Comparison of ENCODE assay signal across 14 cellular contexts in the genomic region with DNA sequence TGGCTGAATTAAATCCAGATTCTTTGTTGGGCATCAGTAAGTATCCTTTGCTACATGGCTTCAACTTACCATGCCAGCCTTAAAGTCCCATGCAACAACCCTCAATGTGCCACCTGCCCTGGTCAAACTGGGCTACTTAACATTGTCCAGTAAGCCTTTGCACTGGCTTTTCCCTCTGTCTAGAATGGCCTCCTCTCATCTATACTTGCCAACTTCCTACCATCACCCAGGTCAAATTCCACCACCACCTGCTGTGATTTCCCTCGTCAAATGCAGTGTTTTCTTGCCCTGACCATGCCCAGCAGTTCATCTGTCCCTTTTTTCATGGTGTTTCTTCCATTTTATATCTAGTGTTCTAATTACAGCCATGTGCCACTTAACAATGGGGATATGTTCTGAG. TPM values are rescaled to one million over a fixed set of nuclear protein-coding genes. Genes with fewer than 3 reads are reported as not detected.
DNase-seq lines count a peak whose midpoint lies in the region; ATAC-seq and TF ChIP-seq lines count a peak whose summit lies in the region.
"Had no signal": no experiment of that assay in that cellular context is flagged by ENCODE, and none has a peak within 500 bp of the region (broad histone marks: within the 10 kb centered on the region; RNA-seq: fewer than 3 reads in every experiment).

No MANE protein-coding gene starts in this region.

- peaks cover 7% of the 10 kb centered on the region for H3K9me3 Mint-ChIP-seq in neural crest cell

- H3K36me3 Mint-ChIP-seq in neural crest cell (ENCODE audit: low read depth) = peaks cover 23% of the 10 kb centered on the region

- intact Hi-C loops in left colon (cut with DNase I, micrococcal nuclease) (no loop called here), Right ventricle myocardium superior (cut with DNase I) (no loop called here)

- TF ChIP-seq CTCF in neural crest cell (conservative IDR thresholded peaks at IDR 0.05) = no peak

- no peaks in the 10 kb centered on the region for H3K27me3 Mint-ChIP-seq in neural crest cell (ENCODE audit: low read depth)

- peak overlapping the region; percentile 76 for H3K4me3 Mint-ChIP-seq in neural crest cell

- no peak overlapping the region for H3K27ac Mint-ChIP-seq in neural crest cell (ENCODE audit: unreplicated experiment)

- DNase-seq in DMS 273 (lab: John Stamatoyannopoulos, UW; ENCODE audit: unreplicated experiment) (peak; percentile 25), DMS 273 treated with DMSO at 0.1 percent for 48 hours (lab: John Stamatoyannopoulos, UW) (no peak), NCI-H146 (lab: John Stamatoyannopoulos, UW) (peak; percentile 14), left colon (no peak), neural crest cell (ENCODE audit: low read depth, low spot score) (no peak), Right ventricle myocardium superior (no peak)
- DNase-seq in stimulated activated CD8-positive, alpha-beta memory T cell treated with anti-CD3 and anti-CD28 coated beads, Interleukin-4, amount 100 ng/mL, for 48 hours = no peak
- DNase-seq: KBM-7, NCI-H1105, NCI-H1930, NCI-H524 treated with DMSO at 0.1 percent for 48 hours, PC-3 had no signal

- peaks cover 50% of the 10 kb centered on the region for H3K4me1 Mint-ChIP-seq in neural crest cell

- ATAC-seq in left colon (peak; percentile 56), HG02938 (IDR thresholded peaks at IDR 0.05; ENCODE audit: unreplicated experiment) (no peak), Right ventricle myocardium superior (ENCODE audit: poor library complexity) (no peak)
- ATAC-seq: PC-3 had no signal

RNA-seq across cellular contexts. Expression of gene KLHL23, which starts 5.7 kb away (rescaled TPM):
- total RNA-seq in left colon = 10 to 100 TPM in 1 of 2 donors, 1 to 10 TPM in 1; 9.7 to 12.9 TPM
- 67.0 and 67.2 TPM in 2 replicates for total RNA-seq in neural crest cell
- total RNA-seq in Right ventricle myocardium superior = 23.0 TPM

RNA-seq across cellular contexts. Expression of gene PHOSPHO2, which starts 45.1 kb away (rescaled TPM):
- total RNA-seq in left colon = 1 to 10 TPM; 7.4 to 8.3 TPM
- 8.3 and 8.6 TPM in 2 replicates for total RNA-seq in neural crest cell
- 3.3 TPM for total RNA-seq in Right ventricle myocardium superior

RNA-seq across cellular contexts. Expression of gene CFAP210, which starts 45.1 kb away (rescaled TPM):
- total RNA-seq in left colon = not detected
- total RNA-seq in neural crest cell = 1.0 and 2.3 TPM in 2 replicates
- not detected for total RNA-seq in Right ventricle myocardium superior
- total RNA-seq: MCF 10A, PC-3 had no signal

RNA-seq across cellular contexts. Expression of gene SSB, which starts 59.3 kb away (rescaled TPM):
- 10 to 100 TPM; 40.5 to 43.7 TPM for total RNA-seq in left colon
- 183 and 187 TPM in 2 replicates for total RNA-seq in neural crest cell
- 45.4 TPM for total RNA-seq in Right ventricle myocardium superior

Comparison
In these comparisons a context has a peak if more than half of its experiments do, and no peak if none do; other contexts are left out.
1. DNase-seq: peak in DMS 273 (single experiment) and NCI-H146 (single experiment); none in DMS 273 treated with DMSO at 0.1 percent for 48 hours (single experiment), left colon (0 of 2), neural crest cell (single experiment), stimulated activated CD8-positive, alpha-beta memory T cell treated with anti-CD3 and anti-CD28 coated beads, Interleukin-4, amount 100 ng/mL, for 48 hours (single experiment) and Right ventricle myocardium superior (single experiment).